In the genomic region with DNA sequence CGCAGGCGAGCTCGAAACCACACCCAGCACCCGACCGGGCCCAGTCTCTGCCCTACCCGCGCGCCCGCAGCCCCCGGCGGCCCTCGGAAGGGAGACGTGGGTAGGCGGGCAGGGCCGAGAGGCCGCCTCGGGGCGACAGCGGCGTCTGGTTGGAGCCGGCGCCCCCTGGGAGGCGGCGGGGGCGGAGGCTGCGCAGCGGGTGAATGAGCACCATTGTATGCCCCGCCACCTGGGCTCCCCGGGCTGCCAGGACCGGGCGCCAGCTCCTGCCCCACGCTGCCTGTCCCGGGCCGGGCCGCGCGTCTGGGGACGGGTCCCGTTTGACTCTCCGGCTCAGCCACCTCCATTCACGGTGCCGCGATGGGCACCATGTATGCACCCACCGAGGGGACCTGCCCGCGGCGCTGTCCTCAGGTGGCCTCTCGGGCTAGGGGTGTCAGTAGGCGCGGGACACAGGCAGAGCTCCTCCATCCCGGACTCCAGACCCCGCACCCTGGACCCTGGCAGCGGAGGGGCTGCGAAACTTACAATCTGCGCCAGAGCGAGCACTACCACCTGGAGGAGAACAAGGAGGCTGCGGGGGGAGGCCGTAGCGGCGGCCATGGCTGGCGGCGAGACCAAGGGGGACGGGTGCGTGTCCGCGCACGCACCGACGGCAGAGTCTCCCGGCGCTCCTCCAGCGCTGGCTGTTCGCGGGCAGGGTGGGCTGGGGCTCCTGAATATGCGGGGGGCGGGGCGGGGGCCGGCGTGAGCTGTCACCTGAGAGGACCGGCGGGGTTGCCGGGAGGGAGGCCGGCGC, we compare ENCODE assay signal across 1 cellular context.
TF ChIP-seq lines count a peak whose summit lies in the region.

A gene (minus strand): TSS at position 692 of the 799 bp plus-strand sequence. CDS start 89 bp downstream, at position 603.

TF ChIP-seq in GM12878, 131 proteins besides CTCF, POLR2A, EP300 and RAD21 (continued from another document):
- TF ChIP-seq, protein P1, sequence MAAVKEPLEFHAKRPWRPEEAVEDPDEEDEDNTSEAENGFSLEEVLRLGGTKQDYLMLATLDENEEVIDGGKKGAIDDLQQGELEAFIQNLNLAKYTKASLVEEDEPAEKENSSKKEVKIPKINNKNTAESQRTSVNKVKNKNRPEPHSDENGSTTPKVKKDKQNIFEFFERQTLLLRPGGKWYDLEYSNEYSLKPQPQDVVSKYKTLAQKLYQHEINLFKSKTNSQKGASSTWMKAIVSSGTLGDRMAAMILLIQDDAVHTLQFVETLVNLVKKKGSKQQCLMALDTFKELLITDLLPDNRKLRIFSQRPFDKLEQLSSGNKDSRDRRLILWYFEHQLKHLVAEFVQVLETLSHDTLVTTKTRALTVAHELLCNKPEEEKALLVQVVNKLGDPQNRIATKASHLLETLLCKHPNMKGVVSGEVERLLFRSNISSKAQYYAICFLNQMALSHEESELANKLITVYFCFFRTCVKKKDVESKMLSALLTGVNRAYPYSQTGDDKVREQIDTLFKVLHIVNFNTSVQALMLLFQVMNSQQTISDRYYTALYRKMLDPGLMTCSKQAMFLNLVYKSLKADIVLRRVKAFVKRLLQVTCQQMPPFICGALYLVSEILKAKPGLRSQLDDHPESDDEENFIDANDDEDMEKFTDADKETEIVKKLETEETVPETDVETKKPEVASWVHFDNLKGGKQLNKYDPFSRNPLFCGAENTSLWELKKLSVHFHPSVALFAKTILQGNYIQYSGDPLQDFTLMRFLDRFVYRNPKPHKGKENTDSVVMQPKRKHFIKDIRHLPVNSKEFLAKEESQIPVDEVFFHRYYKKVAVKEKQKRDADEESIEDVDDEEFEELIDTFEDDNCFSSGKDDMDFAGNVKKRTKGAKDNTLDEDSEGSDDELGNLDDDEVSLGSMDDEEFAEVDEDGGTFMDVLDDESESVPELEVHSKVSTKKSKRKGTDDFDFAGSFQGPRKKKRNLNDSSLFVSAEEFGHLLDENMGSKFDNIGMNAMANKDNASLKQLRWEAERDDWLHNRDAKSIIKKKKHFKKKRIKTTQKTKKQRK (IDR thresholded peaks at IDR 0.05; ENCODE audit: low read depth, low read length), result no peak
- TF ChIP-seq, protein P2, sequence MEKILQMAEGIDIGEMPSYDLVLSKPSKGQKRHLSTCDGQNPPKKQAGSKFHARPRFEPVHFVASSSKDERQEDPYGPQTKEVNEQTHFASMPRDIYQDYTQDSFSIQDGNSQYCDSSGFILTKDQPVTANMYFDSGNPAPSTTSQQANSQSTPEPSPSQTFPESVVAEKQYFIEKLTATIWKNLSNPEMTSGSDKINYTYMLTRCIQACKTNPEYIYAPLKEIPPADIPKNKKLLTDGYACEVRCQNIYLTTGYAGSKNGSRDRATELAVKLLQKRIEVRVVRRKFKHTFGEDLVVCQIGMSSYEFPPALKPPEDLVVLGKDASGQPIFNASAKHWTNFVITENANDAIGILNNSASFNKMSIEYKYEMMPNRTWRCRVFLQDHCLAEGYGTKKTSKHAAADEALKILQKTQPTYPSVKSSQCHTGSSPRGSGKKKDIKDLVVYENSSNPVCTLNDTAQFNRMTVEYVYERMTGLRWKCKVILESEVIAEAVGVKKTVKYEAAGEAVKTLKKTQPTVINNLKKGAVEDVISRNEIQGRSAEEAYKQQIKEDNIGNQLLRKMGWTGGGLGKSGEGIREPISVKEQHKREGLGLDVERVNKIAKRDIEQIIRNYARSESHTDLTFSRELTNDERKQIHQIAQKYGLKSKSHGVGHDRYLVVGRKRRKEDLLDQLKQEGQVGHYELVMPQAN (conservative IDR thresholded peaks at IDR 0.05), result peak; percentile 49; the same call in 1 of the 2 replicates
- TF ChIP-seq EGR1 (IDR thresholded peaks at IDR 0.05; ENCODE audit: borderline replicate concordance in 1 of 2, low read depth in 2 of 2, low read length in 2 of 2) (peak in 1 of 2 experiments; percentile 89; a peak in 2 of 3 replicates), GATAD2B (conservative IDR thresholded peaks at IDR 0.05; ENCODE audit: low read depth) (peak; percentile 81), ZBED1 (IDR thresholded peaks at IDR 0.05; ENCODE audit: borderline replicate concordance) (no peak), TCF12 (IDR thresholded peaks at IDR 0.05; ENCODE audit: low read depth, low read length) (0 out of 2 replicates have a peak, but pooled peaks have one; percentile 16), NFIC (IDR thresholded peaks at IDR 0.05; ENCODE audit: low read depth, low read length) (no peak), BHLHE40 (IDR thresholded peaks at IDR 0.05; ENCODE audit: borderline replicate concordance in 1 of 2, low read depth in 2 of 2, low read length in 1 of 2) (peak in 1 of 2 experiments; percentile 53; a peak in 1 of 4 replicates), SMARCA5 (IDR thresholded peaks at IDR 0.05) (no peak), YY1 (IDR thresholded peaks at IDR 0.05; ENCODE audit: low read depth, low read length) (peak; percentile 47; the same call in 1 of the 2 replicates), MYC (IDR thresholded peaks at IDR 0.05; ENCODE audit: insufficient read depth, insufficient read length, insufficient replicate concordance, low read length, severe bottlenecking) (no peak), LARP7 (IDR thresholded peaks at IDR 0.05) (0 out of 2 replicates have a peak, but pooled peaks have one; percentile 41), TBL1XR1 (IDR thresholded peaks at IDR 0.05; ENCODE audit: low read depth, low read length) (no peak), DPF2 (IDR thresholded peaks at IDR 0.05) (peak; percentile 80), RUNX3 (IDR thresholded peaks at IDR 0.05; ENCODE audit: low read length) (no peak), TCF3 (IDR thresholded peaks at IDR 0.05; ENCODE audit: borderline replicate concordance, insufficient read depth, low read depth, low read length) (no peak), SP1 (IDR thresholded peaks at IDR 0.05; ENCODE audit: low read depth, low read length) (no peak), ZNF217 (IDR thresholded peaks at IDR 0.05) (0 out of 2 replicates have a peak, but pooled peaks have one; percentile 22), MEF2B (IDR thresholded peaks at IDR 0.05; ENCODE audit: partially characterized antibody, poor library complexity, severe bottlenecking) (peak; percentile 63), IKZF1 (conservative IDR thresholded peaks at IDR 0.05) (peak; percentile 26), NR2F1 (conservative IDR thresholded peaks at IDR 0.05) (peak; percentile 59; the same call in 1 of the 2 replicates), FOS (IDR thresholded peaks at IDR 0.05; ENCODE audit: borderline replicate concordance, extremely low read depth, insufficient read length) (no peak), ZNF24 (IDR thresholded peaks at IDR 0.05) (no peak)
- TF ChIP-seq, protein P3, sequence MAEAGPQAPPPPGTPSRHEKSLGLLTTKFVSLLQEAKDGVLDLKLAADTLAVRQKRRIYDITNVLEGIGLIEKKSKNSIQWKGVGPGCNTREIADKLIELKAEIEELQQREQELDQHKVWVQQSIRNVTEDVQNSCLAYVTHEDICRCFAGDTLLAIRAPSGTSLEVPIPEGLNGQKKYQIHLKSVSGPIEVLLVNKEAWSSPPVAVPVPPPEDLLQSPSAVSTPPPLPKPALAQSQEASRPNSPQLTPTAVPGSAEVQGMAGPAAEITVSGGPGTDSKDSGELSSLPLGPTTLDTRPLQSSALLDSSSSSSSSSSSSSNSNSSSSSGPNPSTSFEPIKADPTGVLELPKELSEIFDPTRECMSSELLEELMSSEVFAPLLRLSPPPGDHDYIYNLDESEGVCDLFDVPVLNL (IDR thresholded peaks at IDR 0.05; ENCODE audit: low read depth, low read length), result no peak
- TF ChIP-seq, protein P4, sequence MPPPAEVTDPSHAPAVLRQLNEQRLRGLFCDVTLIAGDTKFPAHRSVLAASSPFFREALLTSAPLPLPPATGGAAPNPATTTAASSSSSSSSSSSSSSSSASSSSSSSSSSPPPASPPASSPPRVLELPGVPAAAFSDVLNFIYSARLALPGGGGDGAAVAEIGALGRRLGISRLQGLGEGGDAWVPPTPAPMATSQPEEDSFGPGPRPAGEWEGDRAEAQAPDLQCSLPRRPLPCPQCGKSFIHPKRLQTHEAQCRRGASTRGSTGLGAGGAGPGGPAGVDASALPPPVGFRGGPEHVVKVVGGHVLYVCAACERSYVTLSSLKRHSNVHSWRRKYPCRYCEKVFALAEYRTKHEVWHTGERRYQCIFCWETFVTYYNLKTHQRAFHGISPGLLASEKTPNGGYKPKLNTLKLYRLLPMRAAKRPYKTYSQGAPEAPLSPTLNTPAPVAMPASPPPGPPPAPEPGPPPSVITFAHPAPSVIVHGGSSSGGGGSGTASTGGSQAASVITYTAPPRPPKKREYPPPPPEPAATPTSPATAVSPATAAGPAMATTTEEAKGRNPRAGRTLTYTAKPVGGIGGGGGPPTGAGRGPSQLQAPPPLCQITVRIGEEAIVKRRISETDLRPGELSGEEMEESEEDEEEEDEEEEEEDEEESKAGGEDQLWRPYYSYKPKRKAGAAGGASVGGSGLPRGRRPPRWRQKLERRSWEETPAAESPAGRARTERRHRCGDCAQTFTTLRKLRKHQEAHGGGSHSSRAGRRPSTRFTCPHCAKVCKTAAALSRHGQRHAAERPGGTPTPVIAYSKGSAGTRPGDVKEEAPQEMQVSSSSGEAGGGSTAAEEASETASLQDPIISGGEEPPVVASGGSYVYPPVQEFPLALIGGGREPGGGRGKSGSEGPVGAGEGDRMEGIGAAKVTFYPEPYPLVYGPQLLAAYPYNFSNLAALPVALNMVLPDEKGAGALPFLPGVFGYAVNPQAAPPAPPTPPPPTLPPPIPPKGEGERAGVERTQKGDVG (CRISPR knock-in tag; IDR thresholded peaks at IDR 0.05), result no peak
- TF ChIP-seq, protein P5, sequence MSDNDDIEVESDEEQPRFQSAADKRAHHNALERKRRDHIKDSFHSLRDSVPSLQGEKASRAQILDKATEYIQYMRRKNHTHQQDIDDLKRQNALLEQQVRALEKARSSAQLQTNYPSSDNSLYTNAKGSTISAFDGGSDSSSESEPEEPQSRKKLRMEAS (IDR thresholded peaks at IDR 0.05; ENCODE audit: low read depth, low read length), result peak; percentile 12; the same call in 1 of the 2 replicates
